Comparison of ENCODE assay signal across 13 cellular contexts in the genomic region with DNA sequence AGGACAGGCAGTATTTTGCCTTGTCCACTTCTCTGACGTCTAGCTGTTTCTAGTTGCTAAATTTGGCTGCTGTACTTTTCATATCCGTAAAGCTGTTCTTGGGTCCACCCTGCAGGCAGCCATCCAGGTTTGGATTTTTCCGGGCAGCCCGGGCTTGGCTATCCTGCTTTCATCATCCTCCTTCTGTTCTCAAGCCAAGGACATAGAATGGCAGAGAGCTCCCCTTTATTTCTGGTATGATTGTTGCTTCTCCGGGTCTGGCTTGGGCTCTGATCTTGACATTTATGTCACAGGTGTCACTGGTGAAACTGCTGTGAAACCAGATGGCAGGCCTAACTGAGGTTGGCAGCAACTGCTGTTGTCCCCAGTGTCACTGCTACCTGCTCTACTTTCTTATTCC. TPM values are rescaled to one million over a fixed set of nuclear protein-coding genes. Genes with fewer than 3 reads are reported as not detected.
DNase-seq lines count a peak whose midpoint lies in the region; ATAC-seq and TF ChIP-seq lines count a peak whose summit lies in the region.
"Had no signal": no experiment of that assay in that cellular context is flagged by ENCODE, and none has a peak within 500 bp of the region (broad histone marks: within the 10 kb centered on the region; RNA-seq: fewer than 3 reads in every experiment).

No MANE protein-coding gene starts in this region.

- WGBS in right cardiac atrium: 19% methylated on average over 5 of the region's 5 CpGs
- 34 to 55% methylated on average over 5 of the region's 5 CpGs for WGBS in thyroid gland, 2 donors

- peak; percentile 98 to 99 for ATAC-seq in right cardiac atrium
- no peak for ATAC-seq in GM18861 (IDR thresholded peaks at IDR 0.05; ENCODE audit: unreplicated experiment)
- ATAC-seq: activated T-cell treated with anti-CD3 and anti-CD28 coated beads, Interleukin-2, amount 50 U/mL, for 72 hours; SK-N-SH treated with all-trans-retinoic acid at 6 μM for 48 hours had no signal

- H3K9ac ChIP-seq in KMS-11: peak overlapping the region; percentile 17; the same call in 1 of the 2 replicates
- H3K9ac ChIP-seq: neural progenitor cell had no signal

- DNase-seq in cerebellar nuclear complex (lab: John Stamatoyannopoulos, UW): peak; percentile 99
- peak; percentile 83 to 91 (median 86) for DNase-seq in right cardiac atrium
- peak; percentile 35 to 49 for DNase-seq in thyroid gland
- DNase-seq in cortex of kidney (lab: John Stamatoyannopoulos, UW): no peak
- no peak for DNase-seq in activated T-cell treated with anti-CD3 and anti-CD28 coated beads, Interleukin-2, amount 50 U/mL, for 48 hours
- DNase-seq: activated CD4-positive, CD25-positive, alpha-beta regulatory T cell treated with anti-CD3 and anti-CD28 coated beads, Interleukin-2, amount 50 U/mL, for 72 hours; activated T-cell treated with anti-CD3 and anti-CD28 coated beads, Interleukin-2, amount 50 U/mL, for 72 hours; brain microvascular endothelial cell; NCI-H1417 had no signal

- H3K4me1 ChIP-seq in KMS-11 (ENCODE audit: low read depth, poor library complexity, severe bottlenecking) (peaks cover 42% of the 10 kb centered on the region), right cardiac atrium (ENCODE audit: control insufficient read depth, insufficient read depth, low read length) (peaks cover 4% of the 10 kb centered on the region), thyroid gland (peaks cover 8 to 11% of the 10 kb centered on the region in 2 donors)
- H3K4me1 ChIP-seq: neural progenitor cell had no signal

- no peak for TF ChIP-seq POLR2A in thyroid gland (IDR thresholded peaks at IDR 0.05)

- peak overlapping the region; percentile 67 for H3K4me2 ChIP-seq in KMS-11
- H3K4me2 ChIP-seq: neural progenitor cell had no signal

- H3K27ac ChIP-seq in KMS-11 (peak overlapping the region; percentile 46), right cardiac atrium (ENCODE audit: low read length) (peak overlapping the region; percentile 61), thyroid gland (peak overlapping the region in 1 of 3 donors; percentile 37)
- H3K27ac ChIP-seq: brain microvascular endothelial cell, neural progenitor cell had no signal

- H3K36me3 ChIP-seq in KMS-11 (ENCODE audit: insufficient read depth): no peaks in the 10 kb centered on the region
- H3K36me3 ChIP-seq in thyroid gland: no peaks in the 10 kb centered on the region
- H3K36me3 ChIP-seq: brain microvascular endothelial cell, neural progenitor cell had no signal

- no peak overlapping the region for H3K4me3 ChIP-seq in KMS-11 (IDR thresholded peaks at IDR 0.05; ENCODE audit: insufficient read depth, low read depth, low read length)
- H3K4me3 ChIP-seq in right cardiac atrium (ENCODE audit: low read length): no peak overlapping the region
- H3K4me3 ChIP-seq in thyroid gland (replicated peaks in 1 of 3): no peak overlapping the region
- H3K4me3 ChIP-seq: neural progenitor cell had no signal

- TF ChIP-seq CTCF in KMS-11 (conservative IDR thresholded peaks at IDR 0.05; ENCODE audit: low read depth, low read length) (no peak), thyroid gland (IDR thresholded peaks at IDR 0.05) (no peak)

- H2AFZ ChIP-seq in KMS-11 (ENCODE audit: low read depth): peak overlapping the region; percentile 61; the same call in 1 of the 2 replicates
- H2AFZ ChIP-seq: neural progenitor cell had no signal

- H3K9me3 ChIP-seq in right cardiac atrium (ENCODE audit: control insufficient read depth, low read length) (no peaks in the 10 kb centered on the region), thyroid gland (no peaks in the 10 kb centered on the region)

- H4K20me1 ChIP-seq in KMS-11 (ENCODE audit: insufficient read depth): no peaks in the 10 kb centered on the region

- intact Hi-C loops in right cardiac atrium (cut with DNase I) (no loop called here), thyroid gland (cut with DNase I) (no loop called here)

- no peaks in the 10 kb centered on the region for H3K79me2 ChIP-seq in KMS-11 (ENCODE audit: insufficient read depth, low read depth)

- H3K27me3 ChIP-seq in KMS-11 (ENCODE audit: insufficient read depth, low read depth) (no peaks in the 10 kb centered on the region), right cardiac atrium (ENCODE audit: control insufficient read depth, insufficient read depth) (no peaks in the 10 kb centered on the region), thyroid gland (no peaks in the 10 kb centered on the region)
- H3K27me3 ChIP-seq: brain microvascular endothelial cell, neural progenitor cell had no signal

RNA-seq across cellular contexts. Expression of a gene that starts 35.5 kb away (rescaled TPM):
- total RNA-seq in right cardiac atrium: under 1 TPM; 0.14 to 0.76 (median 0.23) TPM
- 0.02 TPM for polyA plus RNA-seq in right cardiac atrium
- under 1 TPM; under 0.01 to 0.33 (median 0.15) TPM for total RNA-seq in thyroid gland

Comparison
In these comparisons a context has a peak if more than half of its experiments do, and no peak if none do; other contexts are left out.
1. DNase-seq: peak in cerebellar nuclear complex (2 of 2), right cardiac atrium (3 of 3) and thyroid gland (2 of 2); none in cortex of kidney (single experiment) and activated T-cell treated with anti-CD3 and anti-CD28 coated beads, Interleukin-2, amount 50 U/mL, for 48 hours (0 of 2).